In genomic region chrX:135354288-135354687, GRCh38 we compare ENCODE assay signal across 17 cellular contexts.
A peak's percentile ranks its signal among the peaks of the same experiment; 100 is the strongest.
DNase-seq lines count a peak whose midpoint lies in the region; ATAC-seq lines count a peak whose summit lies in the region.
"Had no signal": no experiment of that assay in that cellular context is flagged by ENCODE, and none has a peak within 500 bp of the region (broad histone marks: within the 10 kb centered on the region; RNA-seq: fewer than 3 reads in every experiment).

No MANE protein-coding gene starts in this region.

- DNase-seq in NCI-H510A treated with DMSO at 0.1 percent for 48 hours (lab: John Stamatoyannopoulos, UW) (no peak), NCI-H2081 treated with DMSO at 0.1 percent for 48 hours (lab: John Stamatoyannopoulos, UW) (no peak)
- DNase-seq in activated CD8-positive, alpha-beta memory T cell treated with anti-CD3 and anti-CD28 coated beads, Interleukin-2, amount 50 U/mL, for 4 hours: no peak
- DNase-seq: CD4-positive, alpha-beta memory T cell; COR-L47; DMS153; DMS79 treated with DMSO at 0.1 percent for 48 hours; EL; GOT3; IMR-90; Kasumi-1; KBM-7 had no signal

- peak; percentile 68 for ATAC-seq in GM18520 (IDR thresholded peaks at IDR 0.05; ENCODE audit: unreplicated experiment)
- ATAC-seq in GM19452 (IDR thresholded peaks at IDR 0.05; ENCODE audit: unreplicated experiment): peak; percentile 56
- peak; percentile 82 for ATAC-seq in HG02870 (IDR thresholded peaks at IDR 0.05; ENCODE audit: unreplicated experiment)
- ATAC-seq in HG03442 (IDR thresholded peaks at IDR 0.05; ENCODE audit: unreplicated experiment): peak; percentile 61
- ATAC-seq in HG03342 (IDR thresholded peaks at IDR 0.05; ENCODE audit: unreplicated experiment): no peak
